1 cellular context compared by ENCODE assay signal in genomic region chr15:63067976-63068743, GRCh38.
TF ChIP-seq lines count a peak whose summit lies in the region.

No MANE protein-coding gene starts in this region.

TF ChIP-seq in IMR-90, 13 proteins besides CTCF, POLR2A, EP300 and RAD21:
- TF ChIP-seq NFE2L2 (IDR thresholded peaks at IDR 0.05; ENCODE audit: low read depth, low read length) (no peak), RCOR1 (IDR thresholded peaks at IDR 0.05; ENCODE audit: insufficient replicate concordance, low read length) (no peak), MXI1 (IDR thresholded peaks at IDR 0.05; ENCODE audit: borderline replicate concordance, low read depth, low read length) (no peak), RFX5 (IDR thresholded peaks at IDR 0.05; ENCODE audit: low read depth, low read length) (no peak), BHLHE40 (IDR thresholded peaks at IDR 0.05; ENCODE audit: low read depth, low read length) (no peak), CHD1 (IDR thresholded peaks at IDR 0.05; ENCODE audit: low read depth, low read length) (no peak), CEBPB (IDR thresholded peaks at IDR 0.05; ENCODE audit: low read depth, low read length) (no peak), FOS (IDR thresholded peaks at IDR 0.05; ENCODE audit: low read depth, low read length) (no peak), ELK1 (IDR thresholded peaks at IDR 0.05; ENCODE audit: borderline replicate concordance, low read depth, low read length) (no peak), MAFK (IDR thresholded peaks at IDR 0.05; ENCODE audit: low read depth, low read length) (no peak), MAZ (IDR thresholded peaks at IDR 0.05; ENCODE audit: borderline replicate concordance, low read depth, low read length) (no peak)
TF ChIP-seq in IMR-90: peak in this region for 0.
